In genomic region chr14:100065942-100066574, GRCh38 we compare ENCODE assay signal across 1 cellular context.
TF ChIP-seq lines count a peak whose summit lies in the region.

No MANE protein-coding gene starts in this region.

TF ChIP-seq in GM12878, 131 proteins besides CTCF, POLR2A, EP300 and RAD21 (continued from another document):
- TF ChIP-seq ZNF687 (IDR thresholded peaks at IDR 0.05) = peak; percentile 98
- TF ChIP-seq MAX (IDR thresholded peaks at IDR 0.05; ENCODE audit: low read depth, low read length) = peak; percentile 90
- TF ChIP-seq RBBP5 (conservative IDR thresholded peaks at IDR 0.05) = no peak
- TF ChIP-seq USF1 (IDR thresholded peaks at IDR 0.05; ENCODE audit: borderline replicate concordance, extremely low read length, insufficient read depth, low read depth, low read length) = peak; percentile 71
- peak; percentile 86 for TF ChIP-seq ATF7 (IDR thresholded peaks at IDR 0.05; ENCODE audit: low read depth)
TF ChIP-seq in GM12878: peak in this region for 56.
